ENCODE assay signal across 29 cellular contexts in the genomic region with DNA sequence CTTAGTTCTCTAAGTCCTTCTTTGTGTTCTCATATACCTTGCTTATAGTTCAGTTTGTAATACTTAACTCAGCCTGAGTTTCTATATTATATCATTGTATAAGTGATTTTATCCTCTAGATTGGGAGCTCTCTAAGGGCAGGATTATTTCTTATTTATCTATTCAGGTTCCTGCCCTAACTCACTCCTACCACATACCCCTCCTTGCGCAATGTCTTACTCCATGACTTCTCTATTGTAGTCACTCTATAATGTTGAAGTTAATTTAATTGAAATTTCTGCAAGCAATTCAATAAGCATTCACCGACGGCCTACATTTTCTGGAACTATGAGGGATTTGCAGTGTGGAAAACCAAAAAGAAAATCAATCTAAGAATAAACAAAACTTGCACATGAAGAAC. TPM values are rescaled to one million over a fixed set of nuclear protein-coding genes. Genes with fewer than 3 reads are reported as not detected.
"Had no signal": no experiment of that assay in that cellular context is flagged by ENCODE, and none has a peak within 500 bp of the region (broad histone marks: within the 10 kb centered on the region; RNA-seq: fewer than 3 reads in every experiment).

No MANE protein-coding gene starts in this region.

- H3K4me3 Mint-ChIP-seq: IgD-negative memory B cell, T-helper 17 cell had no signal

- H3K27ac ChIP-seq: PC-9, Peyer's patch, SJCRH30 had no signal

- DNase-seq: KBM-7, MV-4-11, NCI-H1092, NCI-H1105 treated with DMSO at 0.1 percent for 48 hours, NCI-H1417 treated with DMSO at 0.1 percent for 48 hours, NCI-H146, NCI-H1694 treated with DMSO at 0.1 percent for 48 hours, NCI-H1930, NCI-H2081, NCI-H2107, NCI-H2227 treated with DMSO at 0.1 percent for 48 hours, NCI-H524 treated with DMSO at 0.1 percent for 48 hours, NCI-H69, NCI-H774, OCI-M1, PC-9, Peyer's patch, SHP77 treated with DMSO at 0.1 percent for 48 hours, SJCRH30, T-helper 1 cell, T-helper 17 cell had no signal

- H3K9me3 ChIP-seq: Peyer's patch, SJCRH30 had no signal

- H3K36me3 ChIP-seq: Peyer's patch, SJCRH30 had no signal

- H3K4me1 ChIP-seq: Peyer's patch, SJCRH30 had no signal

- H3K4me2 ChIP-seq: PC-9 had no signal

- H3K4me3 ChIP-seq: PC-9, Peyer's patch, SJCRH30 had no signal

- H3K27ac Mint-ChIP-seq: IgD-negative memory B cell, T-helper 17 cell had no signal

- H3K4me1 Mint-ChIP-seq: IgD-negative memory B cell had no signal

- H3K27me3 ChIP-seq: Peyer's patch, SJCRH30 had no signal

- H3K36me3 Mint-ChIP-seq: IgD-negative memory B cell had no signal

- H2AFZ ChIP-seq: PC-9 had no signal

- ATAC-seq: Right ventricle myocardium inferior, SK-N-SH treated with all-trans-retinoic acid at 6 μM for 48 hours, T-helper 17 cell had no signal

- H3K9me3 Mint-ChIP-seq: IgD-negative memory B cell had no signal

RNA-seq across cellular contexts. Expression of gene OR5K4, which starts 3.6 kb away (rescaled TPM):
- total RNA-seq: HT-29, LHCN-M2, MCF 10A, NCI-H460, PC-9, Peyer's patch, Right ventricle myocardium inferior, RPMI7951, SJCRH30, T-helper 17 cell had no signal
- polyA plus RNA-seq: IgD-negative memory B cell had no signal

RNA-seq across cellular contexts. Expression of gene OR5K3, which starts 40.4 kb away (rescaled TPM):
- total RNA-seq: HT-29, LHCN-M2, MCF 10A, NCI-H460, PC-9, Peyer's patch, Right ventricle myocardium inferior, RPMI7951, SJCRH30, T-helper 17 cell had no signal
- polyA plus RNA-seq: IgD-negative memory B cell had no signal
